27 cellular contexts compared by ENCODE assay signal in the genomic region with DNA sequence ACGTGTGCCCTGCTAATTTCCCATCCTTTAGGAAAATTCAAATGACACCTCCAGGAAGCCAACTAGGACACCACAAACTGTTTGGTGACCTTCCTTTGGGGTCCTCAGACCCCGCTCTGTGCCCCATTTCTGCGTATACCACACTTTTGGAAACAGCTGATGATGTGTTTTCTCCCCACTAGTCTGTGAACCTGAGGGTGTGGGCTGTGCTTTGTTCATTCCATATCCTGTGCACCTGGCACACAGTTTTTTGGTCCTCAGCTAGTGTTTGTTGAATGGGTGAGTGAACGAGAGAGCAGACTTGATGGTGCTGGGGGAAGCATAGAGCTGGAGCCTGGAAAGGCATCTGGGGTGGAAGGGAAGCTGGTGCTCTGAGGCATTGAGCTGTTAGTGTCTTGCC. TPM values are rescaled to one million over a fixed set of nuclear protein-coding genes. Genes with fewer than 3 reads are reported as not detected.
A peak's percentile ranks its signal among the peaks of the same experiment; 100 is the strongest.
DNase-seq lines count a peak whose midpoint lies in the region; ATAC-seq and TF ChIP-seq lines count a peak whose summit lies in the region.
"Had no signal": no experiment of that assay in that cellular context is flagged by ENCODE, and none has a peak within 500 bp of the region (broad histone marks: within the 10 kb centered on the region; RNA-seq: fewer than 3 reads in every experiment).

No MANE protein-coding gene starts in this region.

- 82 to 95% methylated on average over 3 to 4 of the region's 4 CpGs for WGBS in endodermal cell (ENCODE audit: insufficient coverage in 1 of 2, insufficient read length in 1 of 2), 2 experiments

- H3K36me3 ChIP-seq in CD4-positive, alpha-beta memory T cell (ENCODE audit: insufficient read depth, low read length) = peaks cover 16% of the 10 kb centered on the region
- H3K36me3 ChIP-seq in endodermal cell (ENCODE audit: control insufficient read depth, insufficient read depth, low read length) = peaks cover 13% of the 10 kb centered on the region
- H3K36me3 ChIP-seq: breast epithelium had no signal

- H3K36me3 Mint-ChIP-seq in CD14-positive monocyte = peaks cover 30 to 35% of the 10 kb centered on the region in 2 donors
- H3K36me3 Mint-ChIP-seq in CD4-positive, alpha-beta memory T cell = peaks cover 14 to 24% of the 10 kb centered on the region in 2 donors
- peaks cover 41% of the 10 kb centered on the region for H3K36me3 Mint-ChIP-seq in activated T-helper 2 cell treated with anti-CD3 and anti-CD28 coated beads, Interferon-gamma antibody, Interleukin-2, Interleukin-4, amounts not matched to agents 10 μg/mL and 5 μg/mL and 100 μg/mL, durations not matched to agents 14 hours and 24 hours and 36 hours (ENCODE audit: low read depth)
- H3K36me3 Mint-ChIP-seq in memory B cell = peaks cover 13% of the 10 kb centered on the region
- peaks cover 15% of the 10 kb centered on the region for H3K36me3 Mint-ChIP-seq in endodermal cell (ENCODE audit: low read depth)
- H3K36me3 Mint-ChIP-seq in WTC11 = peaks cover 11% of the 10 kb centered on the region

- H3K4me3 Mint-ChIP-seq in CD14-positive monocyte (no peak overlapping the region), memory B cell (no peak overlapping the region), endodermal cell (no peak overlapping the region), WTC11 (no peak overlapping the region)
- no peak overlapping the region for H3K4me3 Mint-ChIP-seq in CD4-positive, alpha-beta memory T cell
- no peak overlapping the region for H3K4me3 Mint-ChIP-seq in activated T-helper 2 cell treated with anti-CD3 and anti-CD28 coated beads, Interferon-gamma antibody, Interleukin-2, Interleukin-4, amounts not matched to agents 10 μg/mL and 5 μg/mL and 100 μg/mL, durations not matched to agents 14 hours and 24 hours and 36 hours (ENCODE audit: low read depth)
- H3K4me3 Mint-ChIP-seq: GM23338; HFFc6; neural crest cell; T-helper 2 cell treated with Interferon-gamma antibody and Interleukin-4, amounts not matched to agents 5 μg/mL and 100 μg/mL, for 36 hours had no signal

- no peaks in the 10 kb centered on the region for H3K9me3 Mint-ChIP-seq in CD14-positive monocyte
- no peaks in the 10 kb centered on the region for H3K9me3 Mint-ChIP-seq in CD4-positive, alpha-beta memory T cell
- H3K9me3 Mint-ChIP-seq in activated T-helper 2 cell treated with anti-CD3 and anti-CD28 coated beads, Interferon-gamma antibody, Interleukin-2, Interleukin-4, amounts not matched to agents 10 μg/mL and 5 μg/mL and 100 μg/mL, durations not matched to agents 14 hours and 24 hours and 36 hours = no peaks in the 10 kb centered on the region
- H3K9me3 Mint-ChIP-seq in memory B cell = no peaks in the 10 kb centered on the region
- no peaks in the 10 kb centered on the region for H3K9me3 Mint-ChIP-seq in endodermal cell
- no peaks in the 10 kb centered on the region for H3K9me3 Mint-ChIP-seq in WTC11
- H3K9me3 Mint-ChIP-seq: GM23338; HFFc6; neural crest cell; T-helper 2 cell treated with Interferon-gamma antibody and Interleukin-4, amounts not matched to agents 5 μg/mL and 100 μg/mL, for 36 hours had no signal

- CTCF ChIA-PET in CD4-positive, alpha-beta memory T cell (lab: Charles Lee; ENCODE audit: partially characterized antibody) = interaction anchor here (1.6 kb wide), 1 partner anchor 36 kb away, joined by 5 read pairs; no protein-coding TSS in a partner anchor
- CTCF ChIA-PET in WTC11 (lab: Charles Lee) = interaction anchor here (0.7 to 1.4 kb wide), 3 partner anchors 39 to 1162 kb away, joined by 3 to 6 read pairs (median 4); no protein-coding TSS in a partner anchor

- H3K4me3 ChIP-seq in CD4-positive, alpha-beta memory T cell (ENCODE audit: low read length in 2 of 2) = no peak overlapping the region
- no peak overlapping the region for H3K4me3 ChIP-seq in endodermal cell (ENCODE audit: low read length)
- H3K4me3 ChIP-seq: breast epithelium, coronary artery, GM23338, lung, SK-N-MC, suprapubic skin had no signal

- no peaks in the 10 kb centered on the region for H3K4me1 ChIP-seq in CD4-positive, alpha-beta memory T cell (ENCODE audit: insufficient read depth, low read length)
- no peaks in the 10 kb centered on the region for H3K4me1 ChIP-seq in endodermal cell (ENCODE audit: control insufficient read depth, insufficient read depth, low read length)
- H3K4me1 ChIP-seq: breast epithelium, suprapubic skin had no signal

- H3K27ac Mint-ChIP-seq in CD14-positive monocyte (peak overlapping the region in 4 of 7 donors; percentile 5 to 35 (median 19)), memory B cell (peak overlapping the region; percentile 12), endodermal cell (no peak overlapping the region), WTC11 (no peak overlapping the region)
- peak overlapping the region in 4 of 7 donors; percentile 5 to 68 (median 50) for H3K27ac Mint-ChIP-seq in CD4-positive, alpha-beta memory T cell
- peak overlapping the region; percentile 31 for H3K27ac Mint-ChIP-seq in activated T-helper 2 cell treated with anti-CD3 and anti-CD28 coated beads, Interferon-gamma antibody, Interleukin-2, Interleukin-4, amounts not matched to agents 10 μg/mL and 5 μg/mL and 100 μg/mL, durations not matched to agents 14 hours and 24 hours and 36 hours
- H3K27ac Mint-ChIP-seq: GM23338; HFFc6; T-helper 2 cell treated with Interferon-gamma antibody and Interleukin-4, amounts not matched to agents 5 μg/mL and 100 μg/mL, for 36 hours had no signal

- no peak for TF ChIP-seq CTCF in CD14-positive monocyte (IDR thresholded peaks at IDR 0.05)
- TF ChIP-seq CTCF in endodermal cell (conservative IDR thresholded peaks at IDR 0.05) = no peak
- no peak for TF ChIP-seq CTCF in WTC11 (IDR thresholded peaks at IDR 0.05)

- DNase-seq in CD14-positive monocyte (ENCODE audit: low spot score) (no peak), memory B cell (ENCODE audit: low spot score in 2 of 2) (no peak), endodermal cell (no peak), WTC11 (ENCODE audit: low spot score) (no peak)
- no peak for DNase-seq in CD4-positive, alpha-beta memory T cell
- no peak for DNase-seq in activated T-helper 2 cell treated with anti-CD3 and anti-CD28 coated beads, Interferon-gamma antibody, Interleukin-2, Interleukin-4, amounts not matched to agents 10 μg/mL and 5 μg/mL and 100 μg/mL, durations not matched to agents 14 hours and 24 hours and 36 hours (ENCODE audit: low spot score)
- no peak for DNase-seq in stimulated activated naive CD4-positive, alpha-beta T cell treated with Interleukin-2 at 50 U/mL for 16 hours (lab: John Stamatoyannopoulos, UW)
- DNase-seq: activated gamma-delta T cell; effector memory CD4-positive, alpha-beta T cell; EL; foreskin fibroblast; HFFc6; Karpas-422; kidney glomerular epithelial cell; NCI-H2171; NCI-H510A; right cardiac atrium; stimulated activated CD4-positive, alpha-beta T cell treated with anti-CD3 and anti-CD28 coated beads, Interleukin-2, amount 100 ng/mL, for 48 hours had no signal

- ATAC-seq in memory B cell (ENCODE audit: low read depth) (no peak), WTC11 (no peak)
- ATAC-seq: GM23338, right cardiac atrium had no signal

- H3K9me3 ChIP-seq in CD4-positive, alpha-beta memory T cell (ENCODE audit: control insufficient read depth in 1 of 2, low read length in 2 of 2) = no peaks in the 10 kb centered on the region
- no peaks in the 10 kb centered on the region for H3K9me3 ChIP-seq in endodermal cell (ENCODE audit: control insufficient read depth, low read length)
- H3K9me3 ChIP-seq: breast epithelium, suprapubic skin had no signal

- H3K27me3 Mint-ChIP-seq in CD14-positive monocyte (ENCODE audit: low read depth in 3 of 3) = peaks cover 0 to 1% (median 0%) of the 10 kb centered on the region in 3 donors
- no peaks in the 10 kb centered on the region for H3K27me3 Mint-ChIP-seq in CD4-positive, alpha-beta memory T cell
- no peaks in the 10 kb centered on the region for H3K27me3 Mint-ChIP-seq in activated T-helper 2 cell treated with anti-CD3 and anti-CD28 coated beads, Interferon-gamma antibody, Interleukin-2, Interleukin-4, amounts not matched to agents 10 μg/mL and 5 μg/mL and 100 μg/mL, durations not matched to agents 14 hours and 24 hours and 36 hours (ENCODE audit: low read depth)
- no peaks in the 10 kb centered on the region for H3K27me3 Mint-ChIP-seq in memory B cell
- H3K27me3 Mint-ChIP-seq in endodermal cell (ENCODE audit: insufficient read depth) = no peaks in the 10 kb centered on the region
- H3K27me3 Mint-ChIP-seq in WTC11 (ENCODE audit: low read depth) = no peaks in the 10 kb centered on the region

- no peak overlapping the region for H3K9ac ChIP-seq in endodermal cell (ENCODE audit: extremely low read depth, low read length, poor library complexity, severe bottlenecking)

- no peaks in the 10 kb centered on the region for H3K27me3 ChIP-seq in CD4-positive, alpha-beta memory T cell (ENCODE audit: insufficient read depth, low read length)
- H3K27me3 ChIP-seq in endodermal cell (ENCODE audit: control insufficient read depth, insufficient read depth, low read length, poor library complexity, severe bottlenecking) = no peaks in the 10 kb centered on the region
- H3K27me3 ChIP-seq: breast epithelium, suprapubic skin had no signal

- intact Hi-C loops in CD14-positive monocyte (cut with micrococcal nuclease) = no loop called here
- intact Hi-C loops in CD4-positive, alpha-beta memory T cell (cut with micrococcal nuclease) = no loop called here
- intact Hi-C loops in activated T-helper 2 cell treated with anti-CD3 and anti-CD28 coated beads, Interferon-gamma antibody, Interleukin-2, Interleukin-4, amounts not matched to agents 10 μg/mL and 5 μg/mL and 100 μg/mL, durations not matched to agents 14 hours and 24 hours and 36 hours (cut with micrococcal nuclease) = no loop called here

- POLR2A ChIA-PET in CD4-positive, alpha-beta memory T cell (lab: Charles Lee; ENCODE audit: partially characterized antibody) = interaction anchor here (1.9 kb wide), 1 partner anchor 40 kb away, joined by 4 read pairs; no protein-coding TSS in a partner anchor
- POLR2A ChIA-PET in WTC11 (lab: Charles Lee) = no interaction called here

- peaks cover 52% of the 10 kb centered on the region for H3K4me1 Mint-ChIP-seq in CD14-positive monocyte
- peaks cover 7 to 24% (median 11%) of the 10 kb centered on the region in 4 donors for H3K4me1 Mint-ChIP-seq in CD4-positive, alpha-beta memory T cell
- peaks cover 55% of the 10 kb centered on the region for H3K4me1 Mint-ChIP-seq in activated T-helper 2 cell treated with anti-CD3 and anti-CD28 coated beads, Interferon-gamma antibody, Interleukin-2, Interleukin-4, amounts not matched to agents 10 μg/mL and 5 μg/mL and 100 μg/mL, durations not matched to agents 14 hours and 24 hours and 36 hours (ENCODE audit: low read depth)
- H3K4me1 Mint-ChIP-seq in memory B cell = peaks cover 7% of the 10 kb centered on the region
- H3K4me1 Mint-ChIP-seq in endodermal cell = no peaks in the 10 kb centered on the region
- no peaks in the 10 kb centered on the region for H3K4me1 Mint-ChIP-seq in WTC11
- H3K4me1 Mint-ChIP-seq: GM23338 had no signal

- no peak overlapping the region for H3K27ac ChIP-seq in CD4-positive, alpha-beta memory T cell (ENCODE audit: low read depth, low read length)
- no peak overlapping the region for H3K27ac ChIP-seq in endodermal cell (ENCODE audit: low read depth, low read length)
- H3K27ac ChIP-seq: breast epithelium, C4-2B, coronary artery, SK-N-MC, suprapubic skin had no signal

RNA-seq across cellular contexts. Expression of a gene that starts 48.6 kb away (rescaled TPM):
- polyA plus RNA-seq in CD14-positive monocyte = 100 to 1,000 TPM; 188 to 189 TPM
- total RNA-seq in CD4-positive, alpha-beta memory T cell = 100 to 1,000 TPM; 106 to 108 TPM
- polyA plus RNA-seq in CD4-positive, alpha-beta memory T cell = 100 to 1,000 TPM; 180 to 215 TPM
- total RNA-seq in activated T-helper 2 cell treated with anti-CD3 and anti-CD28 coated beads, Interferon-gamma antibody, Interleukin-2, Interleukin-4, amounts not matched to agents 10 μg/mL and 5 μg/mL and 100 μg/mL, durations not matched to agents 14 hours and 24 hours and 36 hours = 190 and 199 TPM in 2 replicates
- 10 to 100 TPM; 41.3 TPM for total RNA-seq in endodermal cell
- polyA plus RNA-seq in endodermal cell (2013, experiment 1 of 2) = 17.8 TPM
- polyA plus RNA-seq in endodermal cell (2013, experiment 2 of 2) = 15.9 TPM
- total RNA-seq in WTC11 (2021) = 55.6 to 65.5 TPM (median 57.7 TPM) in 3 replicates

Comparison
In these comparisons a context has a peak if more than half of its experiments do, and no peak if none do; other contexts are left out.
1. H3K27ac Mint-ChIP-seq: peak in CD14-positive monocyte (4 of 7), CD4-positive, alpha-beta memory T cell (4 of 7), activated T-helper 2 cell treated with anti-CD3 and anti-CD28 coated beads, Interferon-gamma antibody, Interleukin-2, Interleukin-4, amounts not matched to agents 10 μg/mL and 5 μg/mL and 100 μg/mL, durations not matched to agents 14 hours and 24 hours and 36 hours (single experiment) and memory B cell (single experiment); none in endodermal cell (single experiment) and WTC11 (single experiment).